ENCODE assay signal across 24 cellular contexts in genomic region chr10:62381385-62382102, GRCh38. TPM values are rescaled to one million over a fixed set of nuclear protein-coding genes. Genes with fewer than 3 reads are reported as not detected.
DNase-seq lines count a peak whose midpoint lies in the region; ATAC-seq and TF ChIP-seq lines count a peak whose summit lies in the region.
"Had no signal": no experiment of that assay in that cellular context is flagged by ENCODE, and none has a peak within 500 bp of the region (broad histone marks: within the 10 kb centered on the region; RNA-seq: fewer than 3 reads in every experiment).

No MANE protein-coding gene starts in this region.

- H3K27me3 ChIP-seq in mammary epithelial cell (ENCODE audit: insufficient read depth, low read length) (no peaks in the 10 kb centered on the region), breast epithelium (no peaks in the 10 kb centered on the region), ascending aorta (no peaks in the 10 kb centered on the region)
- H3K27me3 ChIP-seq: left lung, upper lobe of left lung had no signal

- peaks cover 72% of the 10 kb centered on the region for H3K79me2 ChIP-seq in mammary epithelial cell (ENCODE audit: insufficient read depth, low read length)

- H3K27ac ChIP-seq in mammary epithelial cell (ENCODE audit: insufficient read depth, low read depth, low read length) (peak overlapping the region; percentile 100), breast epithelium (peak overlapping the region in 1 of 2 donors; percentile 38), ascending aorta (peak overlapping the region; percentile 52 to 53), temporal lobe (ENCODE audit: low read depth, low read length) (peak overlapping the region; percentile 95)
- H3K27ac ChIP-seq: left lung, upper lobe of left lung, VCaP had no signal

- H3K9ac ChIP-seq in mammary epithelial cell (ENCODE audit: insufficient read depth, low read length), result peak overlapping the region; percentile 56

- intact Hi-C loops in mammary epithelial cell (cut with micrococcal nuclease), result loop anchor here (5.0 to 10.0 kb wide), 3 partner anchors 299 to 479 kb away; partner anchors contain the start of gene ARID5B
- intact Hi-C loops in breast epithelium (cut with DNase I; ENCODE audit: low total_unique reads), result no loop called here
- intact Hi-C loops in ascending aorta (cut with DNase I), result loop anchor here (5.0 kb wide), 1 partner anchor 46 kb away; no protein-coding TSS in a partner anchor

- no peak for ATAC-seq in HG02798 (IDR thresholded peaks at IDR 0.05; ENCODE audit: poor library complexity, unreplicated experiment)
- ATAC-seq: left lung, sciatic nerve, T-helper 17 cell had no signal

- CTCF ChIA-PET in mammary epithelial cell (lab: Charles Lee; ENCODE audit: low non-redundant PET), result no interaction called here

- TF ChIP-seq POLR2A in breast epithelium (IDR thresholded peaks at IDR 0.05), result no peak

- peaks cover 2% of the 10 kb centered on the region for H3K36me3 ChIP-seq in mammary epithelial cell (ENCODE audit: insufficient read depth, low read length)
- H3K36me3 ChIP-seq in breast epithelium, result no peaks in the 10 kb centered on the region
- H3K36me3 ChIP-seq in ascending aorta, result no peaks in the 10 kb centered on the region
- H3K36me3 ChIP-seq: left lung, upper lobe of left lung had no signal

- H3K4me2 ChIP-seq in mammary epithelial cell (ENCODE audit: insufficient read depth, low read depth, low read length), result peak overlapping the region; percentile 64

- no peak overlapping the region for H3K4me3 ChIP-seq in mammary epithelial cell (replicated peaks in 1 of 3; ENCODE audit: insufficient read depth in 1 of 3, low read depth in 2 of 3, low read length in 3 of 3)
- no peak overlapping the region for H3K4me3 ChIP-seq in breast epithelium
- no peak overlapping the region for H3K4me3 ChIP-seq in ascending aorta
- H3K4me3 ChIP-seq: left lung, upper lobe of left lung had no signal

- DNase-seq in mammary epithelial cell (peak; percentile 89), breast epithelium (ENCODE audit: low spot score in 2 of 2) (no peak), ascending aorta (ENCODE audit: low spot score in 2 of 2) (no peak), hippocampal formation (lab: John Stamatoyannopoulos, UW) (peak; percentile 58 to 67), NCI-H526 (lab: John Stamatoyannopoulos, UW) (no peak)
- no peak for DNase-seq in activated CD4-positive, CD25-positive, alpha-beta regulatory T cell treated with anti-CD3 and anti-CD28 coated beads, Interleukin-2, amount 50 U/mL, for 72 hours
- DNase-seq: 8988T; activated CD4-positive, alpha-beta T cell treated with anti-CD3 and anti-CD28 coated beads, Interleukin-2, amount 50 U/mL, for 4 hours; activated naive CD4-positive, alpha-beta T cell treated with Interleukin-2 at 50 U/mL for 16 hours; Caco-2; cortex of kidney; foreskin melanocyte; Kasumi-1; left lung; NCI-H1417; NCI-H69; stimulated activated CD4-positive, alpha-beta T cell treated with anti-CD3 and anti-CD28 coated beads, Interleukin-2, amount 100 ng/mL, for 24 hours; stimulated activated naive CD4-positive, alpha-beta T cell treated with Interleukin-2 at 50 U/mL for 16 hours; T-helper 17 cell; upper lobe of left lung had no signal

- in situ Hi-C loops in mammary epithelial cell (cut with MboI; ENCODE audit: low sequenced_read_pairs in 2 of 2), result loop anchor here (5.0 to 25.0 kb wide), 4 partner anchors 51 to 344 kb away; partner anchors contain the start of gene RTKN2 (in 1 of the 2)

- no peaks in the 10 kb centered on the region for H4K20me1 ChIP-seq in mammary epithelial cell (ENCODE audit: insufficient read depth, low read length)

- TF ChIP-seq CTCF in mammary epithelial cell (conservative IDR thresholded peaks at IDR 0.05 in 1 of 2, IDR thresholded peaks at IDR 0.05 in 1 of 2; ENCODE audit: extremely low read depth in 1 of 2, insufficient read depth in 1 of 2, low read depth in 1 of 2, low read length in 2 of 2) (no peak), breast epithelium (IDR thresholded peaks at IDR 0.05) (no peak), ascending aorta (IDR thresholded peaks at IDR 0.05) (no peak)

- BruUV-seq in mammary epithelial cell (replicated peaks; lab: Mats Ljungman, UMichigan), result no TSS peak

- peak overlapping the region; percentile 45 for H2AFZ ChIP-seq in mammary epithelial cell (ENCODE audit: low read depth, low read length)

- H3K4me1 ChIP-seq in mammary epithelial cell (ENCODE audit: insufficient read depth, low read length) (peaks cover 81% of the 10 kb centered on the region), breast epithelium (no peaks in the 10 kb centered on the region), ascending aorta (peaks cover 0 to 18% of the 10 kb centered on the region in 2 donors)
- H3K4me1 ChIP-seq: left lung, upper lobe of left lung had no signal

- H3K9me3 ChIP-seq in mammary epithelial cell (replicated peaks; ENCODE audit: insufficient read depth, low read length) (no peaks in the 10 kb centered on the region), breast epithelium (no peaks in the 10 kb centered on the region), ascending aorta (no peaks in the 10 kb centered on the region)
- H3K9me3 ChIP-seq: Caco-2, left lung, upper lobe of left lung had no signal

- WGBS in mammary epithelial cell (ENCODE audit: low coverage, missing lambda C conversion rate), result 14% methylated on average over 6 of the region's 6 CpGs

- dilution Hi-C loops in mammary epithelial cell (cut with HindIII; ENCODE audit: low sequenced_read_pairs), result loop anchor here (5.0 to 25.0 kb wide), 2 partner anchors 56 to 294 kb away; no protein-coding TSS in a partner anchor

RNA-seq across cellular contexts. Expression of gene ZNF365, which starts 7.4 kb away (rescaled TPM):
- total RNA-seq in mammary epithelial cell (10 to 100 TPM; 10.1 to 13.0 TPM), breast epithelium (1 to 10 TPM in 1 of 3 donors, under 1 TPM in 2; 0.16 to 1.8 (median 0.66) TPM), ascending aorta (not detected), temporal lobe (16.2 TPM)
- 7.1 TPM for polyA plus RNA-seq in mammary epithelial cell
- 16.6 TPM for polyA minus RNA-seq in mammary epithelial cell
- total RNA-seq: Caco-2 had no signal

Comparison
In these comparisons a context has a peak if more than half of its experiments do, and no peak if none do; other contexts are left out.
1. DNase-seq: peak in mammary epithelial cell (single experiment) and hippocampal formation (2 of 2); none in breast epithelium (0 of 2), ascending aorta (0 of 2), activated CD4-positive, CD25-positive, alpha-beta regulatory T cell treated with anti-CD3 and anti-CD28 coated beads, Interleukin-2, amount 50 U/mL, for 72 hours (single experiment) and NCI-H526 (0 of 2).